ENCODE assay signal across 8 cellular contexts in genomic region chr1:215567491-215568286, GRCh38. TPM values are rescaled to one million over a fixed set of nuclear protein-coding genes. Genes with fewer than 3 reads are reported as not detected.
DNase-seq lines count a peak whose midpoint lies in the region; ATAC-seq and TF ChIP-seq lines count a peak whose summit lies in the region.

No MANE protein-coding gene starts in this region.

- H3K27ac ChIP-seq in caudate nucleus (ENCODE audit: low read depth, low read length) = peak overlapping the region; percentile 82

- H3K27ac Mint-ChIP-seq in T-helper 1 cell treated with Interleukin-12 subunit alpha and Interleukin-12 subunit beta and Interleukin-4 antibody, amounts not matched to agents 30 μg/mL and 1 μg/mL, for 36 hours = peak overlapping the region; percentile 77

- H3K4me1 Mint-ChIP-seq in T-helper 1 cell treated with Interleukin-12 subunit alpha and Interleukin-12 subunit beta and Interleukin-4 antibody, amounts not matched to agents 30 μg/mL and 1 μg/mL, for 36 hours (ENCODE audit: low read depth) = peaks cover 21% of the 10 kb centered on the region

- H3K27me3 Mint-ChIP-seq in T-helper 1 cell treated with Interleukin-12 subunit alpha and Interleukin-12 subunit beta and Interleukin-4 antibody, amounts not matched to agents 30 μg/mL and 1 μg/mL, for 36 hours (ENCODE audit: low read depth) = peaks cover 28% of the 10 kb centered on the region

- no peaks in the 10 kb centered on the region for H3K36me3 ChIP-seq in kidney epithelial cell (ENCODE audit: control insufficient read depth, insufficient read depth, low read length)

- ATAC-seq in HG02678 (IDR thresholded peaks at IDR 0.05; ENCODE audit: unreplicated experiment) = peak; percentile 64

- no peak for TF ChIP-seq CTCF in kidney epithelial cell (IDR thresholded peaks at IDR 0.05; ENCODE audit: insufficient read depth, low read length, poor library complexity, severe bottlenecking)

- no peaks in the 10 kb centered on the region for H3K9me3 Mint-ChIP-seq in T-helper 1 cell treated with Interleukin-12 subunit alpha and Interleukin-12 subunit beta and Interleukin-4 antibody, amounts not matched to agents 30 μg/mL and 1 μg/mL, for 36 hours

- peak overlapping the region; percentile 94 for H3K4me3 ChIP-seq in kidney epithelial cell (ENCODE audit: low read depth, low read length)

- H3K27me3 ChIP-seq in kidney epithelial cell (ENCODE audit: control insufficient read depth, insufficient read depth, low read length) = no peaks in the 10 kb centered on the region

- H3K4me3 Mint-ChIP-seq in T-helper 1 cell treated with Interleukin-12 subunit alpha and Interleukin-12 subunit beta and Interleukin-4 antibody, amounts not matched to agents 30 μg/mL and 1 μg/mL, for 36 hours = peak overlapping the region; percentile 91

- H3K36me3 Mint-ChIP-seq in T-helper 1 cell treated with Interleukin-12 subunit alpha and Interleukin-12 subunit beta and Interleukin-4 antibody, amounts not matched to agents 30 μg/mL and 1 μg/mL, for 36 hours (ENCODE audit: low read depth) = peaks cover 3% of the 10 kb centered on the region

- DNase-seq in SIG-M5 treated with dmso at 0.1 percent for 504 hours (lab: John Stamatoyannopoulos, UW; ENCODE audit: unreplicated experiment) (peak; percentile 72), SIG-M5 (lab: John Stamatoyannopoulos, UW) (no peak), NCI-H1092 treated with DMSO at 0.1 percent for 48 hours (lab: John Stamatoyannopoulos, UW) (peak; percentile 78), caudate nucleus (lab: John Stamatoyannopoulos, UW) (peak in 55 of 61 donors; percentile 5 to 82 (median 55)), kidney epithelial cell (ENCODE audit: low read depth) (no peak)
- DNase-seq in stimulated activated CD4-positive, alpha-beta T cell treated with anti-CD3 and anti-CD28 coated beads, Interleukin-12 subunit alpha, Interleukin-12 subunit beta, amount 100 ng/mL, for 4 hours = peak; percentile 37

RNA-seq across cellular contexts. Expression of gene KCTD3, which starts 0.6 kb away (rescaled TPM):
- 16.6 and 16.9 TPM in 2 replicates for total RNA-seq in kidney epithelial cell

Comparison
In these comparisons a context has a peak if more than half of its experiments do, and no peak if none do; other contexts are left out.
1. DNase-seq: peak in SIG-M5 treated with dmso at 0.1 percent for 504 hours (single experiment), NCI-H1092 treated with DMSO at 0.1 percent for 48 hours (single experiment), caudate nucleus (55 of 61) and stimulated activated CD4-positive, alpha-beta T cell treated with anti-CD3 and anti-CD28 coated beads, Interleukin-12 subunit alpha, Interleukin-12 subunit beta, amount 100 ng/mL, for 4 hours (single experiment); none in SIG-M5 (single experiment) and kidney epithelial cell (single experiment).